8 cellular contexts compared by ENCODE assay signal in the genomic region with DNA sequence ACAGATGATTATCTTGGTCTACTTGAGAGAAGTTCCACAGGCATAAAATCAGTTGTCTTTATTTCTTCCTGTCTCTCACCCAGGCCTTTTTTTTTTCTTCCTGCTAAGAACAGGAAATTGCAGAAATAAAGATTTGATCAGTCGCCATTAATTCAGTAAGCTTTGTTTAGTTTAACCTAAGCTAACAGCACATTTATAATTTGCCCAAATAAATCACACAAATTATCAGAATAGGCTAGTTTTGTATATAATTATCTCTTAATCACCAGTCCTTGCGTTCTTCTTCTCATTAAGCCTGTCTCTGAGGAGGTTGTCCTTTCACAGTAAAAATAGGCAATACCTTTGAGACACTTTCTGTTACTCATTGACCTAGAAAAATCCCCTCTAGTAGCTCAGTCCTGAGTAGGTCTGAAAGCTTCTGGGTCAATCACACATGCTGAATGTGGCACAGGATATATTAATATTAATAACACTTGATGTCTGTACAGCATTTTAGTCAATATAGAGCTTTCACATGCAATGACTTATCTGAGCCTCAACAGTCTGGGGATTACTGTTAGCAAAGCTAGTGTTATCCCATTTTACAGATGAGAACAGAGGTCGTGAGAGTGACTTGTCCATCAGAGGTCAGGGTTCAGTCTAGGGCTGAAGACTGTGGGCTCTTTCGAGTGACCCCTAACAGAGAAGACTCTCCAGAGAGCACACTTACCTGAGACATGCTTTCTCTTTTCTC. TPM values are rescaled to one million over a fixed set of nuclear protein-coding genes. Genes with fewer than 3 reads are reported as not detected.
A peak's percentile ranks its signal among the peaks of the same experiment; 100 is the strongest.
DNase-seq lines count a peak whose midpoint lies in the region; ATAC-seq and TF ChIP-seq lines count a peak whose summit lies in the region.

No MANE protein-coding gene starts in this region.

- H3K4me1 Mint-ChIP-seq in natural killer cell treated with Interleukin-12 subunit alpha and Interleukin-12 subunit beta and Interleukin-15 and Interleukin-18, amount 100 ng/mL, for 72 hours (ENCODE audit: low read depth in 2 of 2): peaks cover 56% of the 10 kb centered on the region in 2 donors
- no peaks in the 10 kb centered on the region for H3K4me1 Mint-ChIP-seq in endodermal cell

- no peak for TF ChIP-seq POLR2A in prostate gland (IDR thresholded peaks at IDR 0.05)

- no peak overlapping the region for H3K4me3 ChIP-seq in prostate gland
- no peak overlapping the region for H3K4me3 ChIP-seq in endodermal cell (ENCODE audit: low read length)

- H3K27me3 ChIP-seq in prostate gland (replicated peaks; ENCODE audit: insufficient read depth) (no peaks in the 10 kb centered on the region), endodermal cell (ENCODE audit: control insufficient read depth, insufficient read depth, low read length, poor library complexity, severe bottlenecking) (no peaks in the 10 kb centered on the region)

- H3K9me3 Mint-ChIP-seq in natural killer cell treated with Interleukin-12 subunit alpha and Interleukin-12 subunit beta and Interleukin-15 and Interleukin-18, amount 100 ng/mL, for 72 hours: peaks cover 4% of the 10 kb centered on the region
- H3K9me3 Mint-ChIP-seq in endodermal cell: no peaks in the 10 kb centered on the region

- no peak overlapping the region for H3K9ac ChIP-seq in endodermal cell (ENCODE audit: extremely low read depth, low read length, poor library complexity, severe bottlenecking)

- H3K36me3 ChIP-seq in prostate gland: no peaks in the 10 kb centered on the region
- H3K36me3 ChIP-seq in endodermal cell (ENCODE audit: control insufficient read depth, insufficient read depth, low read length): no peaks in the 10 kb centered on the region

- no peaks in the 10 kb centered on the region for H3K4me1 ChIP-seq in prostate gland (replicated peaks)
- H3K4me1 ChIP-seq in endodermal cell (ENCODE audit: control insufficient read depth, insufficient read depth, low read length): no peaks in the 10 kb centered on the region

- TF ChIP-seq CTCF in prostate gland (IDR thresholded peaks at IDR 0.05) (no peak), endodermal cell (conservative IDR thresholded peaks at IDR 0.05) (no peak)

- H3K4me3 Mint-ChIP-seq in natural killer cell treated with Interleukin-12 subunit alpha and Interleukin-12 subunit beta and Interleukin-15 and Interleukin-18, amount 100 ng/mL, for 72 hours: peak overlapping the region; percentile 77
- no peak overlapping the region for H3K4me3 Mint-ChIP-seq in endodermal cell

- H3K27ac ChIP-seq in prostate gland: no peak overlapping the region
- no peak overlapping the region for H3K27ac ChIP-seq in endodermal cell (ENCODE audit: low read depth, low read length)

- intact Hi-C loops in prostate gland (cut with DNase I): no loop called here

- H3K27ac Mint-ChIP-seq in natural killer cell treated with Interleukin-12 subunit alpha and Interleukin-12 subunit beta and Interleukin-15 and Interleukin-18, amount 100 ng/mL, for 72 hours: peak overlapping the region; percentile 93 to 94
- H3K27ac Mint-ChIP-seq in endodermal cell: no peak overlapping the region

- ATAC-seq in GM18909 (IDR thresholded peaks at IDR 0.05; ENCODE audit: poor library complexity, unreplicated experiment) (peak; percentile 95), HG02678 (IDR thresholded peaks at IDR 0.05; ENCODE audit: unreplicated experiment) (peak; percentile 89)
- ATAC-seq in natural killer cell treated with Interleukin-12 subunit alpha and Interleukin-12 subunit beta and Interleukin-15 and Interleukin-18, amount 100 ng/mL, for 72 hours: peak; percentile 81 to 84

- H3K36me3 Mint-ChIP-seq in natural killer cell treated with Interleukin-12 subunit alpha and Interleukin-12 subunit beta and Interleukin-15 and Interleukin-18, amount 100 ng/mL, for 72 hours: no peaks in the 10 kb centered on the region
- no peaks in the 10 kb centered on the region for H3K36me3 Mint-ChIP-seq in endodermal cell (ENCODE audit: low read depth)

- DNase-seq in NCI-H69 (lab: John Stamatoyannopoulos, UW) (peak; percentile 81), NCI-H2081 (lab: John Stamatoyannopoulos, UW) (no peak), GM03348 (ENCODE audit: low spot score) (no peak), prostate gland (ENCODE audit: low spot score) (no peak), endodermal cell (no peak)
- DNase-seq in natural killer cell treated with Interleukin-12 subunit alpha and Interleukin-12 subunit beta and Interleukin-15 and Interleukin-18, amount 100 ng/mL, for 72 hours (ENCODE audit: low spot score): no peak

- H3K9me3 ChIP-seq in prostate gland (no peaks in the 10 kb centered on the region), endodermal cell (ENCODE audit: control insufficient read depth, low read length) (no peaks in the 10 kb centered on the region)

- 68% methylated on average over 4 of the region's 4 CpGs for WGBS in prostate gland
- 95 to 100% methylated on average over 1 to 4 of the region's 4 CpGs for WGBS in endodermal cell (ENCODE audit: insufficient coverage in 1 of 2, insufficient read length in 1 of 2), 2 experiments

- H3K27me3 Mint-ChIP-seq in natural killer cell treated with Interleukin-12 subunit alpha and Interleukin-12 subunit beta and Interleukin-15 and Interleukin-18, amount 100 ng/mL, for 72 hours: no peaks in the 10 kb centered on the region
- H3K27me3 Mint-ChIP-seq in endodermal cell (ENCODE audit: insufficient read depth): no peaks in the 10 kb centered on the region

RNA-seq across cellular contexts. Expression of gene STK17B, which starts 11.2 kb away (rescaled TPM):
- total RNA-seq in natural killer cell treated with Interleukin-12 subunit alpha and Interleukin-12 subunit beta and Interleukin-15 and Interleukin-18, amount 100 ng/mL, for 72 hours: 100 to 1,000 TPM; 162 to 182 TPM
- 10 to 100 TPM; 24.6 to 25.0 TPM for total RNA-seq in prostate gland
- total RNA-seq in endodermal cell: 10 to 100 TPM in 1 of 2 donors, 1 to 10 TPM in 1; 6.2 to 10.8 TPM
- polyA plus RNA-seq in endodermal cell (2013, experiment 1 of 2): 7.8 TPM
- 9.2 TPM for polyA plus RNA-seq in endodermal cell (2013, experiment 2 of 2)

Comparison
In these comparisons a context has a peak if more than half of its experiments do, and no peak if none do; other contexts are left out.
1. RNA of gene STK17B, which starts 11.2 kb away (total RNA-seq): 162 to 182 TPM in natural killer cell treated with Interleukin-12 subunit alpha and Interleukin-12 subunit beta and Interleukin-15 and Interleukin-18, amount 100 ng/mL, for 72 hours; 24.6 to 25.0 TPM in prostate gland and 6.2 to 10.8 TPM in endodermal cell; every median in the first group is over 4 times any median in the second.
2. Peak in every context shown above with its lines, with median percentiles within 50 percentile points of each other: ATAC-seq.